Comparison of ENCODE assay signal across 2 cellular contexts in genomic region chr2:177905640-177906039, GRCh38.
TF ChIP-seq lines count a peak whose summit lies in the region.

No MANE protein-coding gene starts in this region.

TF ChIP-seq in HepG2, 621 proteins besides CTCF, POLR2A, EP300 and RAD21:
- TF ChIP-seq MAX (IDR thresholded peaks at IDR 0.05): no peak
- no peak for TF ChIP-seq ZNF180 (CRISPR knock-in tag; IDR thresholded peaks at IDR 0.05; ENCODE audit: borderline replicate concordance, low read depth)
- no peak for TF ChIP-seq NFYB (CRISPR knock-in tag; IDR thresholded peaks at IDR 0.05)
- TF ChIP-seq, protein P1, sequence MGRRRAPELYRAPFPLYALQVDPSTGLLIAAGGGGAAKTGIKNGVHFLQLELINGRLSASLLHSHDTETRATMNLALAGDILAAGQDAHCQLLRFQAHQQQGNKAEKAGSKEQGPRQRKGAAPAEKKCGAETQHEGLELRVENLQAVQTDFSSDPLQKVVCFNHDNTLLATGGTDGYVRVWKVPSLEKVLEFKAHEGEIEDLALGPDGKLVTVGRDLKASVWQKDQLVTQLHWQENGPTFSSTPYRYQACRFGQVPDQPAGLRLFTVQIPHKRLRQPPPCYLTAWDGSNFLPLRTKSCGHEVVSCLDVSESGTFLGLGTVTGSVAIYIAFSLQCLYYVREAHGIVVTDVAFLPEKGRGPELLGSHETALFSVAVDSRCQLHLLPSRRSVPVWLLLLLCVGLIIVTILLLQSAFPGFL (CRISPR knock-in tag; IDR thresholded peaks at IDR 0.05): no peak
- no peak for TF ChIP-seq CC2D1A (CRISPR knock-in tag; IDR thresholded peaks at IDR 0.05)
- no peak for TF ChIP-seq KLF16 (CRISPR knock-in tag; IDR thresholded peaks at IDR 0.05)
- no peak for TF ChIP-seq GZF1 (CRISPR knock-in tag; IDR thresholded peaks at IDR 0.05)
- TF ChIP-seq, protein P2, sequence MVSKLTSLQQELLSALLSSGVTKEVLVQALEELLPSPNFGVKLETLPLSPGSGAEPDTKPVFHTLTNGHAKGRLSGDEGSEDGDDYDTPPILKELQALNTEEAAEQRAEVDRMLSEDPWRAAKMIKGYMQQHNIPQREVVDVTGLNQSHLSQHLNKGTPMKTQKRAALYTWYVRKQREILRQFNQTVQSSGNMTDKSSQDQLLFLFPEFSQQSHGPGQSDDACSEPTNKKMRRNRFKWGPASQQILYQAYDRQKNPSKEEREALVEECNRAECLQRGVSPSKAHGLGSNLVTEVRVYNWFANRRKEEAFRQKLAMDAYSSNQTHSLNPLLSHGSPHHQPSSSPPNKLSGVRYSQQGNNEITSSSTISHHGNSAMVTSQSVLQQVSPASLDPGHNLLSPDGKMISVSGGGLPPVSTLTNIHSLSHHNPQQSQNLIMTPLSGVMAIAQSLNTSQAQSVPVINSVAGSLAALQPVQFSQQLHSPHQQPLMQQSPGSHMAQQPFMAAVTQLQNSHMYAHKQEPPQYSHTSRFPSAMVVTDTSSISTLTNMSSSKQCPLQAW (CRISPR knock-in tag; IDR thresholded peaks at IDR 0.05): no peak
- no peak for TF ChIP-seq HDAC6 (IDR thresholded peaks at IDR 0.05; ENCODE audit: low read depth, low read length)
- TF ChIP-seq NR2F1 (CRISPR knock-in tag; IDR thresholded peaks at IDR 0.05): no peak
- TF ChIP-seq ZBED4 (CRISPR knock-in tag; IDR thresholded peaks at IDR 0.05; ENCODE audit: borderline replicate concordance): no peak
- TF ChIP-seq FOXK2 (IDR thresholded peaks at IDR 0.05): no peak
- no peak for TF ChIP-seq EZH2 (conservative IDR thresholded peaks at IDR 0.05; ENCODE audit: low read depth, low read length)
- no peak for TF ChIP-seq SIN3A (IDR thresholded peaks at IDR 0.05; ENCODE audit: borderline replicate concordance, low read depth, low read length)
- no peak for TF ChIP-seq ZNF224 (CRISPR knock-in tag; IDR thresholded peaks at IDR 0.05)
- TF ChIP-seq, protein P3, sequence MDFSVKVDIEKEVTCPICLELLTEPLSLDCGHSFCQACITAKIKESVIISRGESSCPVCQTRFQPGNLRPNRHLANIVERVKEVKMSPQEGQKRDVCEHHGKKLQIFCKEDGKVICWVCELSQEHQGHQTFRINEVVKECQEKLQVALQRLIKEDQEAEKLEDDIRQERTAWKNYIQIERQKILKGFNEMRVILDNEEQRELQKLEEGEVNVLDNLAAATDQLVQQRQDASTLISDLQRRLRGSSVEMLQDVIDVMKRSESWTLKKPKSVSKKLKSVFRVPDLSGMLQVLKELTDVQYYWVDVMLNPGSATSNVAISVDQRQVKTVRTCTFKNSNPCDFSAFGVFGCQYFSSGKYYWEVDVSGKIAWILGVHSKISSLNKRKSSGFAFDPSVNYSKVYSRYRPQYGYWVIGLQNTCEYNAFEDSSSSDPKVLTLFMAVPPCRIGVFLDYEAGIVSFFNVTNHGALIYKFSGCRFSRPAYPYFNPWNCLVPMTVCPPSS (IDR thresholded peaks at IDR 0.05): no peak
- TF ChIP-seq ZNF792 (CRISPR knock-in tag; IDR thresholded peaks at IDR 0.05): no peak

TF ChIP-seq in H1, 55 proteins besides CTCF, POLR2A, EP300 and RAD21:
- TF ChIP-seq MAFK (IDR thresholded peaks at IDR 0.05; ENCODE audit: low read depth, low read length): no peak
- TF ChIP-seq HDAC2 (IDR thresholded peaks at IDR 0.05; ENCODE audit: borderline replicate concordance in 1 of 2, low read depth in 2 of 2, low read length in 2 of 2): no peak
- TF ChIP-seq SIRT6 (IDR thresholded peaks at IDR 0.05; ENCODE audit: low read length): no peak
- no peak for TF ChIP-seq BRCA1 (IDR thresholded peaks at IDR 0.05; ENCODE audit: low read depth, low read length)
- TF ChIP-seq POU5F1 (IDR thresholded peaks at IDR 0.05; ENCODE audit: low read depth, low read length): no peak
- TF ChIP-seq MAX (IDR thresholded peaks at IDR 0.05): no peak
- TF ChIP-seq CHD1 (IDR thresholded peaks at IDR 0.05; ENCODE audit: low read depth, low read length): no peak
- TF ChIP-seq CTBP2 (IDR thresholded peaks at IDR 0.05; ENCODE audit: borderline replicate concordance, insufficient read depth, insufficient read length, low read length): no peak
- no peak for TF ChIP-seq YY1 (IDR thresholded peaks at IDR 0.05; ENCODE audit: low read depth, low read length)
- TF ChIP-seq POLR2AphosphoS5 (IDR thresholded peaks at IDR 0.05; ENCODE audit: low read depth, low read length): no peak
- no peak for TF ChIP-seq BCL11A (IDR thresholded peaks at IDR 0.05; ENCODE audit: low read depth in 2 of 2, low read length in 2 of 2)
- TF ChIP-seq SP1 (IDR thresholded peaks at IDR 0.05; ENCODE audit: low read depth, low read length): no peak
- no peak for TF ChIP-seq TAF1 (IDR thresholded peaks at IDR 0.05; ENCODE audit: low read depth, low read length)
- TF ChIP-seq GTF2F1 (IDR thresholded peaks at IDR 0.05; ENCODE audit: borderline replicate concordance, low read depth, low read length): no peak
- TF ChIP-seq, protein P4, sequence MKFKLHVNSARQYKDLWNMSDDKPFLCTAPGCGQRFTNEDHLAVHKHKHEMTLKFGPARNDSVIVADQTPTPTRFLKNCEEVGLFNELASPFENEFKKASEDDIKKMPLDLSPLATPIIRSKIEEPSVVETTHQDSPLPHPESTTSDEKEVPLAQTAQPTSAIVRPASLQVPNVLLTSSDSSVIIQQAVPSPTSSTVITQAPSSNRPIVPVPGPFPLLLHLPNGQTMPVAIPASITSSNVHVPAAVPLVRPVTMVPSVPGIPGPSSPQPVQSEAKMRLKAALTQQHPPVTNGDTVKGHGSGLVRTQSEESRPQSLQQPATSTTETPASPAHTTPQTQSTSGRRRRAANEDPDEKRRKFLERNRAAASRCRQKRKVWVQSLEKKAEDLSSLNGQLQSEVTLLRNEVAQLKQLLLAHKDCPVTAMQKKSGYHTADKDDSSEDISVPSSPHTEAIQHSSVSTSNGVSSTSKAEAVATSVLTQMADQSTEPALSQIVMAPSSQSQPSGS (IDR thresholded peaks at IDR 0.05; ENCODE audit: low read length): no peak
- no peak for TF ChIP-seq NANOG (IDR thresholded peaks at IDR 0.05; ENCODE audit: insufficient read depth, low read depth, low read length, poor library complexity, severe bottlenecking)
- no peak for TF ChIP-seq SAP30 (IDR thresholded peaks at IDR 0.05; ENCODE audit: insufficient read depth, insufficient replicate concordance, low read length)
